In genomic region chr13:28138012-28138755, GRCh38 we compare ENCODE assay signal across 8 cellular contexts. TPM values are rescaled to one million over a fixed set of nuclear protein-coding genes. Genes with fewer than 3 reads are reported as not detected.
DNase-seq lines count a peak whose midpoint lies in the region; ATAC-seq and TF ChIP-seq lines count a peak whose summit lies in the region.

PAN3 (plus strand) TSS chr13:28138545; CDS start chr13:28138658, 113 bp downstream.

- peaks cover 47% of the 10 kb centered on the region for H3K4me1 Mint-ChIP-seq in activated T-cell treated with anti-CD3 and anti-CD28 coated beads, Interleukin-2, amount 50 U/mL, for 4 hours (ENCODE audit: low read depth)

- H3K36me3 Mint-ChIP-seq in activated T-cell treated with anti-CD3 and anti-CD28 coated beads, Interleukin-2, amount 50 U/mL, for 4 hours (ENCODE audit: insufficient read depth): no peaks in the 10 kb centered on the region

- peaks cover 6% of the 10 kb centered on the region; the same call in 1 of the 2 replicates for H3K36me3 ChIP-seq in Panc1 (ENCODE audit: control insufficient read depth, insufficient read depth, low read length)
- H3K36me3 ChIP-seq in muscle layer of duodenum (ENCODE audit: control insufficient read depth in 1 of 2, insufficient read depth in 2 of 2, low read length in 2 of 2): peaks cover 0 to 5% of the 10 kb centered on the region in 2 donors

- in situ Hi-C loops in Panc1 (cut with HindIII; ENCODE audit: low pct_unique_long_range_greater_than_20kb, low sequenced_read_pairs): no loop called here

- DNase-seq in DMS 273 treated with DMSO at 0.1 percent for 48 hours (lab: John Stamatoyannopoulos, UW): peak; percentile 47
- peak; percentile 69 for DNase-seq in HuH-7.5 (ENCODE audit: low spot score)
- peak; percentile 25 for DNase-seq in Panc1 (ENCODE audit: low read depth, low spot score)
- DNase-seq in activated T-cell treated with anti-CD3 and anti-CD28 coated beads, Interleukin-2, amount 50 U/mL, for 4 hours: peak; percentile 86
- peak; percentile 83 to 90 for DNase-seq in stimulated activated CD8-positive, alpha-beta memory T cell treated with anti-CD3 and anti-CD28 coated beads, Interleukin-7, amount 100 ng/mL, for 4 hours (ENCODE audit: low read depth in 2 of 2)

- H3K27ac ChIP-seq in Panc1 (ENCODE audit: low read length) (peak within 1 kb of the TSS; percentile 98), muscle layer of duodenum (ENCODE audit: low read length) (peak within 1 kb of the TSS; percentile 91)

- H3K9me3 ChIP-seq in Panc1 (ENCODE audit: control insufficient read depth, insufficient read depth, low read depth, low read length) (no peaks in the 10 kb centered on the region), muscle layer of duodenum (ENCODE audit: control insufficient read depth in 1 of 2, low read length in 2 of 2) (no peaks in the 10 kb centered on the region)

- ATAC-seq in GM21447 (IDR thresholded peaks at IDR 0.05; ENCODE audit: unreplicated experiment) (peak; percentile 43), Panc1 (peak; percentile 84), esophagus mucosa (peak; percentile 78)
- ATAC-seq in activated T-cell treated with anti-CD3 and anti-CD28 coated beads, Interleukin-2, amount 50 U/mL, for 4 hours: peak; percentile 59 to 62

- BruUV-seq in Panc1 (replicated peaks; lab: Mats Ljungman, UMichigan): no TSS peak

- H3K27me3 ChIP-seq in Panc1 (ENCODE audit: control insufficient read depth, insufficient read depth, low read length) (no peaks in the 10 kb centered on the region), muscle layer of duodenum (ENCODE audit: low read depth, low read length) (no peaks in the 10 kb centered on the region)

- H3K4me1 ChIP-seq in Panc1 (ENCODE audit: control insufficient read depth, insufficient read depth, low read length) (peaks cover 10% of the 10 kb centered on the region), muscle layer of duodenum (ENCODE audit: control insufficient read depth in 1 of 2, insufficient read depth in 2 of 2, low read length in 2 of 2) (peaks cover 5 to 28% of the 10 kb centered on the region in 2 donors)

- H3K27me3 Mint-ChIP-seq in activated T-cell treated with anti-CD3 and anti-CD28 coated beads, Interleukin-2, amount 50 U/mL, for 4 hours (ENCODE audit: low read depth): no peaks in the 10 kb centered on the region

- TF ChIP-seq CTCF in Panc1 (IDR thresholded peaks at IDR 0.05): no peak

- POLR2A ChIA-PET in Panc1 (lab: Charles Lee): interaction anchor here (0.7 kb wide), 2 partner anchors 42 to 68 kb away, joined by 3 to 5 read pairs; no protein-coding TSS in a partner anchor

- H3K4me3 Mint-ChIP-seq in activated T-cell treated with anti-CD3 and anti-CD28 coated beads, Interleukin-2, amount 50 U/mL, for 4 hours: peak within 1 kb of the TSS; percentile 86

- H3K9me3 Mint-ChIP-seq in activated T-cell treated with anti-CD3 and anti-CD28 coated beads, Interleukin-2, amount 50 U/mL, for 4 hours: no peaks in the 10 kb centered on the region

- H3K4me3 ChIP-seq in Panc1 (ENCODE audit: low read depth in 2 of 2, low read length in 2 of 2) (peak within 1 kb of the TSS; percentile 72 to 85), muscle layer of duodenum (ENCODE audit: low read depth in 1 of 2, low read length in 2 of 2) (peak within 1 kb of the TSS; percentile 97 to 99)

- intact Hi-C loops in Panc1 (cut with micrococcal nuclease; ENCODE audit: unreplicated experiment): no loop called here

- CTCF ChIA-PET in Panc1 (lab: Charles Lee): interaction anchor here (0.7 kb wide), 1 partner anchor 26 kb away, joined by 6 read pairs; no protein-coding TSS in a partner anchor

RNA-seq across cellular contexts. Expression of gene PAN3, which starts in this region (rescaled TPM):
- total RNA-seq in Panc1 (2021; ENCODE audit: unreplicated experiment): 18.5 TPM
- 7.1 TPM for polyA plus RNA-seq in Panc1 (2012; ENCODE audit: insufficient read length)
- 10 to 100 TPM; 23.0 to 26.2 (median 26.1) TPM for total RNA-seq in activated T-cell treated with anti-CD3 and anti-CD28 coated beads, Interleukin-2, amount 50 U/mL, for 4 hours
- total RNA-seq in esophagus mucosa: 18.5 TPM

Comparison
In these comparisons a context has a peak if more than half of its experiments do, and no peak if none do; other contexts are left out.
1. Peak in every context shown above with its lines: DNase-seq, ATAC-seq, H3K4me3 ChIP-seq and H3K27ac ChIP-seq.
2. DNase-seq: peak in every context shown above with its lines; median percentile 86 in stimulated activated CD8-positive, alpha-beta memory T cell treated with anti-CD3 and anti-CD28 coated beads, Interleukin-7, amount 100 ng/mL, for 4 hours; 86 in activated T-cell treated with anti-CD3 and anti-CD28 coated beads, Interleukin-2, amount 50 U/mL, for 4 hours; 69 in HuH-7.5; 47 in DMS 273 treated with DMSO at 0.1 percent for 48 hours; 25 in Panc1.